8 cellular contexts compared by ENCODE assay signal in genomic region chr5:90475436-90475980, GRCh38. TPM values are rescaled to one million over a fixed set of nuclear protein-coding genes. Genes with fewer than 3 reads are reported as not detected.
A peak's percentile ranks its signal among the peaks of the same experiment; 100 is the strongest.
DNase-seq lines count a peak whose midpoint lies in the region; ATAC-seq and TF ChIP-seq lines count a peak whose summit lies in the region.

No MANE protein-coding gene starts in this region.

- H3K4me1 ChIP-seq in OCI-LY7 (ENCODE audit: insufficient read depth, low read length, poor library complexity, severe bottlenecking) (peaks cover 41% of the 10 kb centered on the region), gastrocnemius medialis (peaks cover 11 to 26% of the 10 kb centered on the region in 2 donors)

- no peaks in the 10 kb centered on the region for H4K20me1 ChIP-seq in OCI-LY7 (ENCODE audit: insufficient read depth, low read length)

- H3K4me2 ChIP-seq in OCI-LY7 (ENCODE audit: low read length): peak overlapping the region; percentile 96

- in situ Hi-C loops in gastrocnemius medialis (cut with MboI; ENCODE audit: low sequenced_read_pairs in 4 of 4): loop anchor here in 1 of 4 donors (10.0 kb wide), 1 partner anchor 49 kb away; the partner anchor contains the start of gene LYSMD3

- CTCF ChIA-PET in OCI-LY7 (lab: Charles Lee; ENCODE audit: unreplicated experiment): interaction anchor here (1.6 kb wide), 1 partner anchor 53 kb away, joined by 3 read pairs; no protein-coding TSS in a partner anchor

- H2AFZ ChIP-seq in OCI-LY7 (ENCODE audit: low read length): no peak overlapping the region

- H3K79me2 ChIP-seq in OCI-LY7 (ENCODE audit: insufficient read depth, low read depth, low read length): peaks cover 39% of the 10 kb centered on the region

- ATAC-seq in gastrocnemius medialis: no peak

- no peak overlapping the region for H3K27ac ChIP-seq in OCI-LY7 (ENCODE audit: low read depth, low read length, poor library complexity, severe bottlenecking)
- peak overlapping the region in 1 of 4 donors; percentile 82 for H3K27ac ChIP-seq in gastrocnemius medialis

- DNase-seq in NCI-H2081 (lab: John Stamatoyannopoulos, UW) (peak; percentile 3 to 27), NCI-H2081 treated with DMSO at 0.1 percent for 48 hours (lab: John Stamatoyannopoulos, UW) (no peak), OCI-LY7 (ENCODE audit: low spot score) (no peak), epithelial cell of esophagus (ENCODE audit: low read depth) (peak; percentile 57), gastrocnemius medialis (no peak), NCI-H2107 (lab: John Stamatoyannopoulos, UW) (no peak), NCI-H1105 treated with DMSO at 0.1 percent for 48 hours (lab: John Stamatoyannopoulos, UW) (no peak), AML-193 (lab: John Stamatoyannopoulos, UW) (no peak)

- BruUV-seq in OCI-LY7 (replicated peaks; lab: Mats Ljungman, UMichigan): TSS peak; percentile 67

- TF ChIP-seq CTCF in OCI-LY7 (conservative IDR thresholded peaks at IDR 0.05; ENCODE audit: low read length): no peak
- TF ChIP-seq CTCF in epithelial cell of esophagus (IDR thresholded peaks at IDR 0.05; ENCODE audit: insufficient read depth, low read depth, low read length, missing control alignments): no peak
- TF ChIP-seq CTCF in gastrocnemius medialis (IDR thresholded peaks at IDR 0.05 in 4 of 5, conservative IDR thresholded peaks at IDR 0.05 in 1 of 5): no peak

- no peaks in the 10 kb centered on the region for H3K27me3 ChIP-seq in gastrocnemius medialis

- H3K36me3 ChIP-seq in OCI-LY7 (ENCODE audit: insufficient read depth, low read length) (no peaks in the 10 kb centered on the region), gastrocnemius medialis (no peaks in the 10 kb centered on the region)

- H3K4me3 ChIP-seq in OCI-LY7 (ENCODE audit: low read depth, low read length, poor library complexity, severe bottlenecking): peak overlapping the region; percentile 80
- peak overlapping the region; percentile 79 for H3K4me3 ChIP-seq in epithelial cell of esophagus (ENCODE audit: low read length)
- H3K4me3 ChIP-seq in gastrocnemius medialis: peak overlapping the region in 3 of 4 donors; percentile 76 to 86 (median 77)

- intact Hi-C loops in OCI-LY7 (cut with micrococcal nuclease; ENCODE audit: unreplicated experiment): loop anchor here (2.0 kb wide), 1 partner anchor 905 kb away; no protein-coding TSS in a partner anchor
- intact Hi-C loops in gastrocnemius medialis (cut with DNase I; ENCODE audit: low total_unique reads): no loop called here

- H3K9me2 ChIP-seq in OCI-LY7 (ENCODE audit: insufficient read depth, low read length): no peaks in the 10 kb centered on the region

- POLR2A ChIA-PET in OCI-LY7 (lab: Charles Lee): interaction anchor here (1.0 to 3.4 kb wide), 5 partner anchors 11 to 65 kb away, joined by 3 to 40 read pairs (median 10); partner anchors contain the start of gene CETN3

- H3K9me3 ChIP-seq in OCI-LY7 (ENCODE audit: low read length) (no peaks in the 10 kb centered on the region), gastrocnemius medialis (no peaks in the 10 kb centered on the region)

- no peak for TF ChIP-seq POLR2A in gastrocnemius medialis (IDR thresholded peaks at IDR 0.05)

RNA-seq across cellular contexts. Expression of gene POLR3G, which starts 0.8 kb away (rescaled TPM):
- 9.9 and 14.6 TPM in 2 replicates for total RNA-seq in OCI-LY7 (2014; rRNA removed; shearing (Covaris generic))
- total RNA-seq in OCI-LY7 (2022) (12.9 and 14.2 TPM in 2 replicates), gastrocnemius medialis (1 to 10 TPM in 3 of 4 donors, under 1 TPM in 1; 0.89 to 5.8 (median 3.7) TPM)

RNA-seq across cellular contexts. Expression of gene MBLAC2, which starts 0.9 kb away (rescaled TPM):
- total RNA-seq in OCI-LY7 (2014; rRNA removed; shearing (Covaris generic)): 9.1 and 9.4 TPM in 2 replicates
- 16.3 and 17.3 TPM in 2 replicates for total RNA-seq in OCI-LY7 (2022)
- 1 to 10 TPM; 1.1 to 2.4 (median 1.7) TPM for total RNA-seq in gastrocnemius medialis

RNA-seq across cellular contexts. Expression of gene LYSMD3, which starts 53.9 kb away (rescaled TPM):
- 5.7 and 9.5 TPM in 2 replicates for total RNA-seq in OCI-LY7 (2014; rRNA removed; shearing (Covaris generic))
- total RNA-seq in OCI-LY7 (2022) (14.3 and 14.8 TPM in 2 replicates), gastrocnemius medialis (10 to 100 TPM in 3 of 4 donors, 1 to 10 TPM in 1; 7.9 to 15.7 (median 14.3) TPM)

Comparison
In these comparisons a context has a peak if more than half of its experiments do, and no peak if none do; other contexts are left out.
1. DNase-seq: peak in NCI-H2081 (2 of 2) and epithelial cell of esophagus (single experiment); none in NCI-H2081 treated with DMSO at 0.1 percent for 48 hours (single experiment), OCI-LY7 (single experiment), gastrocnemius medialis (0 of 2), NCI-H2107 (single experiment), NCI-H1105 treated with DMSO at 0.1 percent for 48 hours (single experiment) and AML-193 (0 of 2).
2. Peak in every context shown above with its lines, with median percentiles within 50 percentile points of each other: H3K4me3 ChIP-seq.